31 cellular contexts compared by ENCODE assay signal in genomic region chr5:130714200-130714599, GRCh38.
"Had no signal": no experiment of that assay in that cellular context is flagged by ENCODE, and none has a peak within 500 bp of the region (broad histone marks: within the 10 kb centered on the region; RNA-seq: fewer than 3 reads in every experiment).

No MANE protein-coding gene starts in this region.

- H3K4me1 Mint-ChIP-seq: naive thymus-derived CD8-positive, alpha-beta T cell; stimulated activated memory B cell treated with anti-CD40 and anti-IgM and Interleukin-4, amounts not matched to agents 10 μg/mL and 1 μg/mL and 100 μg/mL, for 72 hours; stimulated activated naive CD8-positive, alpha-beta T cell treated with anti-CD3 and anti-CD28 coated beads, Interleukin-15, amount 100 ng/mL, for 72 hours had no signal

- H3K4me1 ChIP-seq: neural progenitor cell, parathyroid adenoma, psoas muscle, spleen, suprapubic skin, testis, tibial artery, transverse colon, upper lobe of right lung, uterus had no signal

- H3K4me2 ChIP-seq: neural progenitor cell, smooth muscle cell had no signal

- H2AFZ ChIP-seq: neural progenitor cell, parathyroid adenoma had no signal

- H3K4me3 Mint-ChIP-seq: naive thymus-derived CD8-positive, alpha-beta T cell; natural killer cell treated with Interleukin-12 subunit alpha and Interleukin-12 subunit beta and Interleukin-15 and Interleukin-18, amount 100 ng/mL, for 72 hours; neural progenitor cell; stimulated activated memory B cell treated with anti-CD40 and anti-IgM and Interleukin-4, amounts not matched to agents 10 μg/mL and 1 μg/mL and 100 μg/mL, for 72 hours; stimulated activated naive CD8-positive, alpha-beta T cell treated with anti-CD3 and anti-CD28 coated beads, Interleukin-15, amount 100 ng/mL, for 72 hours; type B pancreatic cell had no signal

- DNase-seq: naive thymus-derived CD8-positive, alpha-beta T cell; occipital lobe; ovary; posterior cingulate gyrus; psoas muscle; right cardiac atrium; spleen; stimulated activated CD4-positive, alpha-beta T cell treated with anti-CD3 and anti-CD28 coated beads, Interleukin-12 subunit alpha, Interleukin-12 subunit beta, amount 100 ng/mL, for 4 hours; stimulated activated CD4-positive, alpha-beta T cell treated with anti-CD3 and anti-CD28 coated beads, Interleukin-1b, Interleukin-23, amount 100 ng/mL, for 48 hours; stimulated activated CD4-positive, alpha-beta T cell treated with anti-CD3 and anti-CD28 coated beads, Interleukin-4, amount 100 ng/mL, for 1 hour; stimulated activated CD4-positive, alpha-beta T cell treated with anti-CD3 and anti-CD28 coated beads, Interleukin-4, amount 100 ng/mL, for 4 hours; stimulated activated CD8-positive, alpha-beta memory T cell treated with anti-CD3 and anti-CD28 coated beads, Interleukin-4, amount 100 ng/mL, for 48 hours; stimulated activated naive CD4-positive, alpha-beta T cell; stimulated activated naive CD8-positive, alpha-beta T cell treated with anti-CD3 and anti-CD28 coated beads, Interleukin-15, amount 100 ng/mL, for 72 hours; stimulated activated naive CD8-positive, alpha-beta T cell treated with anti-CD3 and anti-CD28 coated beads, Interleukin-15, Interleukin-2, amounts not matched to agents 100 U/mL and 50 U/mL, for 24 hours; substantia nigra; testis; tibial artery; transverse colon; upper lobe of right lung; uterus had no signal

- H3K36me3 Mint-ChIP-seq: naive thymus-derived CD8-positive, alpha-beta T cell; natural killer cell treated with Interleukin-12 subunit alpha and Interleukin-12 subunit beta and Interleukin-15 and Interleukin-18, amount 100 ng/mL, for 72 hours; neural progenitor cell; stimulated activated memory B cell treated with anti-CD40 and anti-IgM and Interleukin-4, amounts not matched to agents 10 μg/mL and 1 μg/mL and 100 μg/mL, for 72 hours; type B pancreatic cell had no signal

- H3K79me2 ChIP-seq: parathyroid adenoma had no signal

- H3K36me3 ChIP-seq: neural progenitor cell, ovary, spleen, suprapubic skin, tibial artery, transverse colon, upper lobe of right lung, uterus had no signal

- H3K27ac ChIP-seq: neural progenitor cell, ovary, parathyroid adenoma, psoas muscle, skin epidermis, spleen, suprapubic skin, testis, tibial artery, transverse colon, upper lobe of right lung, uterus had no signal

- ATAC-seq: naive thymus-derived CD8-positive, alpha-beta T cell; natural killer cell treated with Interleukin-12 subunit alpha and Interleukin-12 subunit beta and Interleukin-15 and Interleukin-18, amount 100 ng/mL, for 72 hours; psoas muscle; right cardiac atrium; sciatic nerve; stimulated activated memory B cell treated with anti-CD40 and anti-IgM and Interleukin-4, amounts not matched to agents 10 μg/mL and 1 μg/mL and 100 μg/mL, for 72 hours; stimulated activated naive CD8-positive, alpha-beta T cell treated with anti-CD3 and anti-CD28 coated beads, Interleukin-15, amount 100 ng/mL, for 72 hours; stimulated activated naive CD8-positive, alpha-beta T cell treated with anti-CD3 and anti-CD28 coated beads, Interleukin-15, Interleukin-2, amounts not matched to agents 100 U/mL and 50 U/mL, for 24 hours; upper lobe of right lung had no signal

- H3K27ac Mint-ChIP-seq: naive thymus-derived CD8-positive, alpha-beta T cell; natural killer cell treated with Interleukin-12 subunit alpha and Interleukin-12 subunit beta and Interleukin-15 and Interleukin-18, amount 100 ng/mL, for 72 hours; neural progenitor cell; progenitor cell of endocrine pancreas; stimulated activated memory B cell treated with anti-CD40 and anti-IgM and Interleukin-4, amounts not matched to agents 10 μg/mL and 1 μg/mL and 100 μg/mL, for 72 hours; type B pancreatic cell had no signal

- H3K9me3 Mint-ChIP-seq: natural killer cell treated with Interleukin-12 subunit alpha and Interleukin-12 subunit beta and Interleukin-15 and Interleukin-18, amount 100 ng/mL, for 72 hours; neural progenitor cell; stimulated activated memory B cell treated with anti-CD40 and anti-IgM and Interleukin-4, amounts not matched to agents 10 μg/mL and 1 μg/mL and 100 μg/mL, for 72 hours; stimulated activated naive CD8-positive, alpha-beta T cell treated with anti-CD3 and anti-CD28 coated beads, Interleukin-15, amount 100 ng/mL, for 72 hours; type B pancreatic cell had no signal

- H3K4me3 ChIP-seq: neural progenitor cell, ovary, psoas muscle, skin epidermis, smooth muscle cell, spleen, suprapubic skin, testis, tibial artery, transverse colon, upper lobe of right lung, uterus had no signal

- H3K9ac ChIP-seq: neural progenitor cell, parathyroid adenoma had no signal

- H3K27me3 Mint-ChIP-seq: progenitor cell of endocrine pancreas; stimulated activated memory B cell treated with anti-CD40 and anti-IgM and Interleukin-4, amounts not matched to agents 10 μg/mL and 1 μg/mL and 100 μg/mL, for 72 hours; type B pancreatic cell had no signal

- H3K9me3 ChIP-seq: ovary, psoas muscle, spleen, suprapubic skin, testis, tibial artery, transverse colon, upper lobe of right lung, uterus had no signal

- H3K27me3 ChIP-seq: neural progenitor cell, ovary, spleen, suprapubic skin, testis, tibial artery, transverse colon, upper lobe of right lung, uterus had no signal
